Comparison of ENCODE assay signal across 15 cellular contexts in genomic region chr12:64582111-64582510, GRCh38.
"Had no signal": no experiment of that assay in that cellular context is flagged by ENCODE, and none has a peak within 500 bp of the region (broad histone marks: within the 10 kb centered on the region; RNA-seq: fewer than 3 reads in every experiment).

No MANE protein-coding gene starts in this region.

- H3K36me3 Mint-ChIP-seq: stimulated activated memory B cell treated with anti-CD40 and anti-IgM and Interleukin-4, amounts not matched to agents 10 μg/mL and 1 μg/mL and 100 μg/mL, for 72 hours had no signal

- H3K36me3 ChIP-seq: brain microvascular endothelial cell, transverse colon had no signal

- H3K27ac Mint-ChIP-seq: activated naive CD8-positive, alpha-beta T cell treated with anti-CD3 and anti-CD28 coated beads, Interleukin-2, amount 10 ng/mL, durations not matched to agents 7 days and 5 days; stimulated activated memory B cell treated with anti-CD40 and anti-IgM and Interleukin-4, amounts not matched to agents 10 μg/mL and 1 μg/mL and 100 μg/mL, for 72 hours had no signal

- ATAC-seq: activated CD4-positive, alpha-beta T cell treated with anti-CD3 and anti-CD28 coated beads for 36 hours; activated CD8-positive, alpha-beta T cell treated with anti-CD3 and anti-CD28 coated beads for 36 hours; activated T-cell treated with anti-CD3 and anti-CD28 coated beads, Interleukin-2, amount 50 U/mL, for 4 hours; stimulated activated memory B cell treated with anti-CD40 and anti-IgM and Interleukin-4, amounts not matched to agents 10 μg/mL and 1 μg/mL and 100 μg/mL, for 72 hours had no signal

- H3K27me3 ChIP-seq: brain microvascular endothelial cell, transverse colon had no signal

- H3K9me3 Mint-ChIP-seq: activated CD8-positive, alpha-beta T cell treated with anti-CD3 and anti-CD28 coated beads for 36 hours; activated naive CD8-positive, alpha-beta T cell treated with anti-CD3 and anti-CD28 coated beads, Interleukin-2, amount 10 ng/mL, durations not matched to agents 7 days and 5 days; activated T-cell treated with anti-CD3 and anti-CD28 coated beads, Interleukin-2, amount 50 U/mL, for 4 hours; stimulated activated memory B cell treated with anti-CD40 and anti-IgM and Interleukin-4, amounts not matched to agents 10 μg/mL and 1 μg/mL and 100 μg/mL, for 72 hours had no signal

- H3K27me3 Mint-ChIP-seq: activated CD4-positive, alpha-beta T cell treated with anti-CD3 and anti-CD28 coated beads for 36 hours; activated CD8-positive, alpha-beta T cell treated with anti-CD3 and anti-CD28 coated beads for 36 hours; activated naive CD8-positive, alpha-beta T cell treated with anti-CD3 and anti-CD28 coated beads, Interleukin-2, amount 10 ng/mL, durations not matched to agents 7 days and 5 days; stimulated activated memory B cell treated with anti-CD40 and anti-IgM and Interleukin-4, amounts not matched to agents 10 μg/mL and 1 μg/mL and 100 μg/mL, for 72 hours had no signal

- DNase-seq: activated CD4-positive, alpha-beta T cell treated with anti-CD3 and anti-CD28 coated beads for 36 hours; activated CD8-positive, alpha-beta T cell treated with anti-CD3 and anti-CD28 coated beads for 36 hours; activated gamma-delta T cell; activated naive CD8-positive, alpha-beta T cell treated with anti-CD3 and anti-CD28 coated beads, Interleukin-2, amount 10 ng/mL, durations not matched to agents 7 days and 5 days; activated T-cell treated with anti-CD3 and anti-CD28 coated beads, Interleukin-2, amount 50 U/mL, for 4 hours; anterior cingulate cortex; brain microvascular endothelial cell; effector CD8-positive, alpha-beta T cell; foreskin fibroblast; hippocampal formation; retina; stimulated activated CD4-positive, alpha-beta T cell treated with anti-CD3 and anti-CD28 coated beads, Interleukin-2, amount 100 ng/mL, for 48 hours; T1000; transverse colon had no signal

- H3K27ac ChIP-seq: brain microvascular endothelial cell, transverse colon had no signal

- H3K4me3 ChIP-seq: transverse colon had no signal

- H3K9me3 ChIP-seq: transverse colon had no signal

- H3K4me3 Mint-ChIP-seq: activated CD4-positive, alpha-beta T cell treated with anti-CD3 and anti-CD28 coated beads for 36 hours; activated CD8-positive, alpha-beta T cell treated with anti-CD3 and anti-CD28 coated beads for 36 hours; activated naive CD8-positive, alpha-beta T cell treated with anti-CD3 and anti-CD28 coated beads, Interleukin-2, amount 10 ng/mL, durations not matched to agents 7 days and 5 days; activated T-cell treated with anti-CD3 and anti-CD28 coated beads, Interleukin-2, amount 50 U/mL, for 4 hours; stimulated activated memory B cell treated with anti-CD40 and anti-IgM and Interleukin-4, amounts not matched to agents 10 μg/mL and 1 μg/mL and 100 μg/mL, for 72 hours had no signal
